ENCODE assay signal across 8 cellular contexts in genomic region chr14:73725116-73726024, GRCh38. TPM values are rescaled to one million over a fixed set of nuclear protein-coding genes. Genes with fewer than 3 reads are reported as not detected.
A peak's percentile ranks its signal among the peaks of the same experiment; 100 is the strongest.
DNase-seq lines count a peak whose midpoint lies in the region; ATAC-seq, FAIRE-seq and TF ChIP-seq lines count a peak whose summit lies in the region.

No MANE protein-coding gene starts in this region.

- H3K27me3 ChIP-seq in suprapubic skin: no peaks in the 10 kb centered on the region

- FAIRE-seq in kidney (lab: Jason Lieb, UNC): no peak

- H3K9me3 Mint-ChIP-seq in activated T-helper 17 cell treated with anti-CD3 and anti-CD28 coated beads, Interleukin-2, amount 50 U/mL, for 72 hours: no peaks in the 10 kb centered on the region

- intact Hi-C loops in kidney (cut with DNase I): loop anchor here (5.0 kb wide), 1 partner anchor 102 kb away; no protein-coding TSS in a partner anchor

- 81% methylated on average over 7 of the region's 8 CpGs for WGBS in suprapubic skin

- H3K9ac ChIP-seq in kidney (ENCODE audit: low read length in 2 of 2): no peak overlapping the region

- DNase-seq in activated CD4-positive, alpha-beta T cell treated with anti-CD3 and anti-CD28 coated beads for 48 hours: peak; percentile 51
- no peak for DNase-seq in activated CD4-positive, alpha-beta T cell treated with anti-CD3 and anti-CD28 coated beads, Interleukin-2, amount 50 U/mL, for 4 hours
- DNase-seq in kidney: no peak
- DNase-seq in suprapubic skin (ENCODE audit: low spot score in 2 of 2): peak in 1 of 2 donors; percentile 65
- DNase-seq in NCI-H1436 treated with DMSO at 0.1 percent for 48 hours (lab: John Stamatoyannopoulos, UW): no peak

- peak overlapping the region; percentile 85 for H3K27ac Mint-ChIP-seq in activated T-helper 17 cell treated with anti-CD3 and anti-CD28 coated beads, Interleukin-2, amount 50 U/mL, for 72 hours

- peaks cover 32 to 70% of the 10 kb centered on the region in 2 donors for H3K36me3 ChIP-seq in kidney (ENCODE audit: control insufficient read depth in 1 of 2, insufficient read depth in 2 of 2, low read length in 2 of 2)
- peaks cover 87% of the 10 kb centered on the region for H3K36me3 ChIP-seq in suprapubic skin

- peaks cover 20 to 23% of the 10 kb centered on the region in 2 donors for H3K4me1 ChIP-seq in kidney (ENCODE audit: control insufficient read depth in 1 of 2, insufficient read depth in 1 of 2, low read depth in 1 of 2, low read length in 2 of 2)
- peaks cover 71% of the 10 kb centered on the region for H3K4me1 ChIP-seq in suprapubic skin

- ATAC-seq in activated T-helper 17 cell treated with anti-CD3 and anti-CD28 coated beads, Interleukin-2, amount 50 U/mL, for 72 hours (replicated peaks): peak; percentile 27
- ATAC-seq in GM21515 (IDR thresholded peaks at IDR 0.05; ENCODE audit: unreplicated experiment): no peak
- ATAC-seq in GM18517 (IDR thresholded peaks at IDR 0.05; ENCODE audit: unreplicated experiment): no peak

- H3K9me3 ChIP-seq in kidney (ENCODE audit: control insufficient read depth in 1 of 2, low read length in 2 of 2) (no peaks in the 10 kb centered on the region), suprapubic skin (no peaks in the 10 kb centered on the region)

- H3K36me3 Mint-ChIP-seq in activated T-helper 17 cell treated with anti-CD3 and anti-CD28 coated beads, Interleukin-2, amount 50 U/mL, for 72 hours (ENCODE audit: low read depth): peaks cover 99% of the 10 kb centered on the region

- peak overlapping the region; percentile 26 to 65 for H3K27ac ChIP-seq in kidney (ENCODE audit: low read depth in 2 of 2, low read length in 2 of 2)
- H3K27ac ChIP-seq in suprapubic skin: peak overlapping the region; percentile 79

- no peak for TF ChIP-seq CTCF in kidney (IDR thresholded peaks at IDR 0.05; ENCODE audit: borderline replicate concordance, extremely low read depth, insufficient read depth)
- TF ChIP-seq CTCF in suprapubic skin (IDR thresholded peaks at IDR 0.05): no peak

- no peak for TF ChIP-seq EP300 in suprapubic skin (IDR thresholded peaks at IDR 0.05)

- H3K4me3 Mint-ChIP-seq in activated T-helper 17 cell treated with anti-CD3 and anti-CD28 coated beads, Interleukin-2, amount 50 U/mL, for 72 hours: no peak overlapping the region

- peaks cover 19% of the 10 kb centered on the region for H3K4me1 Mint-ChIP-seq in activated T-helper 17 cell treated with anti-CD3 and anti-CD28 coated beads, Interleukin-2, amount 50 U/mL, for 72 hours

- TF ChIP-seq POLR2A in suprapubic skin (IDR thresholded peaks at IDR 0.05): no peak

- no peak overlapping the region for H3K4me3 ChIP-seq in kidney (ENCODE audit: low read length in 2 of 2)
- H3K4me3 ChIP-seq in suprapubic skin: no peak overlapping the region

- no peaks in the 10 kb centered on the region for H3K27me3 Mint-ChIP-seq in activated T-helper 17 cell treated with anti-CD3 and anti-CD28 coated beads, Interleukin-2, amount 50 U/mL, for 72 hours

RNA-seq across cellular contexts. Expression of gene PNMA1, which starts 11.2 kb away (rescaled TPM):
- 10 to 100 TPM; 37.3 to 41.2 TPM for total RNA-seq in activated T-helper 17 cell treated with anti-CD3 and anti-CD28 coated beads, Interleukin-2, amount 50 U/mL, for 72 hours
- total RNA-seq in kidney: 53.1 TPM
- polyA plus RNA-seq in kidney (ENCODE audit: insufficient read depth, low read depth, low replicate concordance): 34.6 TPM
- total RNA-seq in suprapubic skin: 1 to 10 TPM; 5.2 to 9.8 (median 6.4) TPM
